In the genomic region with DNA sequence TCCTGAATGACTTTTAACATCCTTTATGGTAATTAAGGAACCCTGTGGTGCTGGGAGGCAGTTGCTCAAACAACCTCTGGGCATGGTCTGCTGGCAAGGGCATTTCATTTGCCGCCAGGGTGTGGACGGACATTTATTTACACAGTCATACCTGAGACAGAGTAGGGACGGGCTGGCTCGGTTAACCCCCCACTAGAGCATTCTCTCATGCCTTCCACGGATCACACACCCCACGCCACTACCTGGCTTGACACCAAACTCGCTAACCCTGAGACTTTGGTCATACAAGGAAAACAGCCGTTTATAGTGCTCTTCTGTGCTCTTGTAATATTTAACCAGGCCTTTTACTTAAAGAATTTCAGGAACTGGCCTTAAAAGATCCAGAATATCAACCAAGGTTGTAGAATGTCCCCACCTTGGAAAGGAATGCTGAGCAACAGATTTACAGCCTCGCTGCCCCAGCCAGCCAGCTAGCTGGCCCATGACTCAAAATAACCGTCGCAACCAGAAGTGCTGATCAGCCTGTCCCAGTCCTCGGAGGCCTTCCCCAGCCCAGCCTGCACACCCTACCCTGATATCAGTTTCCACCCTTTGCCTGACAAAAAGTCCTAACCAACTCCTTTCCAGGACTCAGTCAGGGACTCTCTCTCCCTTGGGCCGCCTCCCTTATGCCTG, we compare ENCODE assay signal across 1 cellular context.
TF ChIP-seq lines count a peak whose summit lies in the region.

No MANE protein-coding gene starts in this region.

TF ChIP-seq in K562, 482 proteins besides CTCF, POLR2A, EP300 and RAD21 (continued from another document):
- TF ChIP-seq ELK3 (CRISPR knock-in tag; IDR thresholded peaks at IDR 0.05) (no peak), ZNF609 (CRISPR knock-in tag; IDR thresholded peaks at IDR 0.05; ENCODE audit: borderline replicate concordance) (no peak), PPARD (CRISPR knock-in tag; IDR thresholded peaks at IDR 0.05) (no peak), ZNF695 (CRISPR knock-in tag; IDR thresholded peaks at IDR 0.05) (no peak), HLTF (IDR thresholded peaks at IDR 0.05) (no peak), ZNF707 (CRISPR knock-in tag; conservative IDR thresholded peaks at IDR 0.05) (no peak), JUND (IDR thresholded peaks at IDR 0.05; ENCODE audit: borderline replicate concordance, low read depth, low read length) (no peak), JUND (tag; IDR thresholded peaks at IDR 0.05; ENCODE audit: borderline replicate concordance, low read depth, low read length) (peak; percentile 38; the same call in 1 of the 3 replicates), ESRRB (CRISPR knock-in tag; IDR thresholded peaks at IDR 0.05; ENCODE audit: borderline replicate concordance) (no peak), HDAC1 (IDR thresholded peaks at IDR 0.05) (peak in 1 of 2 experiments; percentile 29; a peak in 1 of 4 replicates), THRA (IDR thresholded peaks at IDR 0.05) (no peak), TFAP4 (CRISPR knock-in tag; IDR thresholded peaks at IDR 0.05; ENCODE audit: borderline replicate concordance) (0 out of 2 replicates have a peak, but pooled peaks have one; percentile 15), KLF1 (tag; IDR thresholded peaks at IDR 0.05) (peak; percentile 68), NR4A1 (CRISPR knock-in tag; IDR thresholded peaks at IDR 0.05) (no peak), NR4A1 (tag; IDR thresholded peaks at IDR 0.05) (no peak), ZZZ3 (IDR thresholded peaks at IDR 0.05) (no peak), CBFB (CRISPR knock-in tag; IDR thresholded peaks at IDR 0.05) (no peak), SMARCE1 (IDR thresholded peaks at IDR 0.05) (no peak), TAF7 (tag; IDR thresholded peaks at IDR 0.05) (no peak), SRSF9 (IDR thresholded peaks at IDR 0.05; ENCODE audit: borderline replicate concordance, low read depth, low read length) (no peak), CCNT2 (IDR thresholded peaks at IDR 0.05; ENCODE audit: borderline replicate concordance, extremely low read depth, insufficient read length, low read depth, low read length) (no peak), CCAR2 (IDR thresholded peaks at IDR 0.05; ENCODE audit: low read depth, low read length) (no peak), ZNF696 (CRISPR knock-in tag; conservative IDR thresholded peaks at IDR 0.05) (no peak), SNRNP70 (optimal IDR thresholded peaks at IDR 0.05; ENCODE audit: low read depth, low read length) (no peak)
- TF ChIP-seq, protein P1, sequence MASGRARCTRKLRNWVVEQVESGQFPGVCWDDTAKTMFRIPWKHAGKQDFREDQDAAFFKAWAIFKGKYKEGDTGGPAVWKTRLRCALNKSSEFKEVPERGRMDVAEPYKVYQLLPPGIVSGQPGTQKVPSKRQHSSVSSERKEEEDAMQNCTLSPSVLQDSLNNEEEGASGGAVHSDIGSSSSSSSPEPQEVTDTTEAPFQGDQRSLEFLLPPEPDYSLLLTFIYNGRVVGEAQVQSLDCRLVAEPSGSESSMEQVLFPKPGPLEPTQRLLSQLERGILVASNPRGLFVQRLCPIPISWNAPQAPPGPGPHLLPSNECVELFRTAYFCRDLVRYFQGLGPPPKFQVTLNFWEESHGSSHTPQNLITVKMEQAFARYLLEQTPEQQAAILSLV (tag; IDR thresholded peaks at IDR 0.05), result no peak
- TF ChIP-seq, protein P2, sequence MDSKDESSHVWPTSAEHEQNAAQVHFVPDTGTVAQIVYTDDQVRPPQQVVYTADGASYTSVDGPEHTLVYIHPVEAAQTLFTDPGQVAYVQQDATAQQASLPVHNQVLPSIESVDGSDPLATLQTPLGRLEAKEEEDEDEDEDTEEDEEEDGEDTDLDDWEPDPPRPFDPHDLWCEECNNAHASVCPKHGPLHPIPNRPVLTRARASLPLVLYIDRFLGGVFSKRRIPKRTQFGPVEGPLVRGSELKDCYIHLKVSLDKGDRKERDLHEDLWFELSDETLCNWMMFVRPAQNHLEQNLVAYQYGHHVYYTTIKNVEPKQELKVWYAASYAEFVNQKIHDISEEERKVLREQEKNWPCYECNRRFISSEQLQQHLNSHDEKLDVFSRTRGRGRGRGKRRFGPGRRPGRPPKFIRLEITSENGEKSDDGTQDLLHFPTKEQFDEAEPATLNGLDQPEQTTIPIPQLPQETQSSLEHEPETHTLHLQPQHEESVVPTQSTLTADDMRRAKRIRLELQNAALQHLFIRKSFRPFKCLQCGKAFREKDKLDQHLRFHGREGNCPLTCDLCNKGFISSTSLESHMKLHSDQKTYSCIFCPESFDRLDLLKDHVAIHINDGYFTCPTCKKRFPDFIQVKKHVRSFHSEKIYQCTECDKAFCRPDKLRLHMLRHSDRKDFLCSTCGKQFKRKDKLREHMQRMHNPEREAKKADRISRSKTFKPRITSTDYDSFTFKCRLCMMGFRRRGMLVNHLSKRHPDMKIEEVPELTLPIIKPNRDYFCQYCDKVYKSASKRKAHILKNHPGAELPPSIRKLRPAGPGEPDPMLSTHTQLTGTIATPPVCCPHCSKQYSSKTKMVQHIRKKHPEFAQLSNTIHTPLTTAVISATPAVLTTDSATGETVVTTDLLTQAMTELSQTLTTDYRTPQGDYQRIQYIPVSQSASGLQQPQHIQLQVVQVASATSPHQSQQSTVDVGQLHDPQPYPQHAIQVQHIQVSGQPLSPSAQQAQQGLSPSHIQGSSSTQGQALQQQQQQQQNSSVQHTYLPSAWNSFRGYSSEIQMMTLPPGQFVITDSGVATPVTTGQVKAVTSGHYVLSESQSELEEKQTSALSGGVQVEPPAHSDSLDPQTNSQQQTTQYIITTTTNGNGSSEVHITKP (IDR thresholded peaks at IDR 0.05; ENCODE audit: partially characterized antibody), result no peak
- TF ChIP-seq, protein P3, sequence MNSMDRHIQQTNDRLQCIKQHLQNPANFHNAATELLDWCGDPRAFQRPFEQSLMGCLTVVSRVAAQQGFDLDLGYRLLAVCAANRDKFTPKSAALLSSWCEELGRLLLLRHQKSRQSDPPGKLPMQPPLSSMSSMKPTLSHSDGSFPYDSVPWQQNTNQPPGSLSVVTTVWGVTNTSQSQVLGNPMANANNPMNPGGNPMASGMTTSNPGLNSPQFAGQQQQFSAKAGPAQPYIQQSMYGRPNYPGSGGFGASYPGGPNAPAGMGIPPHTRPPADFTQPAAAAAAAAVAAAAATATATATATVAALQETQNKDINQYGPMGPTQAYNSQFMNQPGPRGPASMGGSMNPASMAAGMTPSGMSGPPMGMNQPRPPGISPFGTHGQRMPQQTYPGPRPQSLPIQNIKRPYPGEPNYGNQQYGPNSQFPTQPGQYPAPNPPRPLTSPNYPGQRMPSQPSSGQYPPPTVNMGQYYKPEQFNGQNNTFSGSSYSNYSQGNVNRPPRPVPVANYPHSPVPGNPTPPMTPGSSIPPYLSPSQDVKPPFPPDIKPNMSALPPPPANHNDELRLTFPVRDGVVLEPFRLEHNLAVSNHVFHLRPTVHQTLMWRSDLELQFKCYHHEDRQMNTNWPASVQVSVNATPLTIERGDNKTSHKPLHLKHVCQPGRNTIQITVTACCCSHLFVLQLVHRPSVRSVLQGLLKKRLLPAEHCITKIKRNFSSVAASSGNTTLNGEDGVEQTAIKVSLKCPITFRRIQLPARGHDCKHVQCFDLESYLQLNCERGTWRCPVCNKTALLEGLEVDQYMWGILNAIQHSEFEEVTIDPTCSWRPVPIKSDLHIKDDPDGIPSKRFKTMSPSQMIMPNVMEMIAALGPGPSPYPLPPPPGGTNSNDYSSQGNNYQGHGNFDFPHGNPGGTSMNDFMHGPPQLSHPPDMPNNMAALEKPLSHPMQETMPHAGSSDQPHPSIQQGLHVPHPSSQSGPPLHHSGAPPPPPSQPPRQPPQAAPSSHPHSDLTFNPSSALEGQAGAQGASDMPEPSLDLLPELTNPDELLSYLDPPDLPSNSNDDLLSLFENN (IDR thresholded peaks at IDR 0.05; ENCODE audit: low read depth in 2 of 2, low read length in 2 of 2), result no peak
- TF ChIP-seq, protein P4, sequence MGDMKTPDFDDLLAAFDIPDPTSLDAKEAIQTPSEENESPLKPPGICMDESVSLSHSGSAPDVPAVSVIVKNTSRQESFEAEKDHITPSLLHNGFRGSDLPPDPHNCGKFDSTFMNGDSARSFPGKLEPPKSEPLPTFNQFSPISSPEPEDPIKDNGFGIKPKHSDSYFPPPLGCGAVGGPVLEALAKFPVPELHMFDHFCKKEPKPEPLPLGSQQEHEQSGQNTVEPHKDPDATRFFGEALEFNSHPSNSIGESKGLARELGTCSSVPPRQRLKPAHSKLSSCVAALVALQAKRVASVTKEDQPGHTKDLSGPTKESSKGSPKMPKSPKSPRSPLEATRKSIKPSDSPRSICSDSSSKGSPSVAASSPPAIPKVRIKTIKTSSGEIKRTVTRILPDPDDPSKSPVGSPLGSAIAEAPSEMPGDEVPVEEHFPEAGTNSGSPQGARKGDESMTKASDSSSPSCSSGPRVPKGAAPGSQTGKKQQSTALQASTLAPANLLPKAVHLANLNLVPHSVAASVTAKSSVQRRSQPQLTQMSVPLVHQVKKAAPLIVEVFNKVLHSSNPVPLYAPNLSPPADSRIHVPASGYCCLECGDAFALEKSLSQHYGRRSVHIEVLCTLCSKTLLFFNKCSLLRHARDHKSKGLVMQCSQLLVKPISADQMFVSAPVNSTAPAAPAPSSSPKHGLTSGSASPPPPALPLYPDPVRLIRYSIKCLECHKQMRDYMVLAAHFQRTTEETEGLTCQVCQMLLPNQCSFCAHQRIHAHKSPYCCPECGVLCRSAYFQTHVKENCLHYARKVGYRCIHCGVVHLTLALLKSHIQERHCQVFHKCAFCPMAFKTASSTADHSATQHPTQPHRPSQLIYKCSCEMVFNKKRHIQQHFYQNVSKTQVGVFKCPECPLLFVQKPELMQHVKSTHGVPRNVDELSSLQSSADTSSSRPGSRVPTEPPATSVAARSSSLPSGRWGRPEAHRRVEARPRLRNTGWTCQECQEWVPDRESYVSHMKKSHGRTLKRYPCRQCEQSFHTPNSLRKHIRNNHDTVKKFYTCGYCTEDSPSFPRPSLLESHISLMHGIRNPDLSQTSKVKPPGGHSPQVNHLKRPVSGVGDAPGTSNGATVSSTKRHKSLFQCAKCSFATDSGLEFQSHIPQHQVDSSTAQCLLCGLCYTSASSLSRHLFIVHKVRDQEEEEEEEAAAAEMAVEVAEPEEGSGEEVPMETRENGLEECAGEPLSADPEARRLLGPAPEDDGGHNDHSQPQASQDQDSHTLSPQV (IDR thresholded peaks at IDR 0.05), result no peak
- TF ChIP-seq, protein P5, sequence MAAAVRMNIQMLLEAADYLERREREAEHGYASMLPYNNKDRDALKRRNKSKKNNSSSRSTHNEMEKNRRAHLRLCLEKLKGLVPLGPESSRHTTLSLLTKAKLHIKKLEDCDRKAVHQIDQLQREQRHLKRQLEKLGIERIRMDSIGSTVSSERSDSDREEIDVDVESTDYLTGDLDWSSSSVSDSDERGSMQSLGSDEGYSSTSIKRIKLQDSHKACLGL (CRISPR knock-in tag; IDR thresholded peaks at IDR 0.05; ENCODE audit: borderline replicate concordance, poor library complexity, severe bottlenecking), result no peak
